Comparison of ENCODE assay signal across 30 cellular contexts in genomic region chrX:143873343-143873742, GRCh38. TPM values are rescaled to one million over a fixed set of nuclear protein-coding genes. Genes with fewer than 3 reads are reported as not detected.
A peak's percentile ranks its signal among the peaks of the same experiment; 100 is the strongest.
DNase-seq lines count a peak whose midpoint lies in the region; ATAC-seq, FAIRE-seq and TF ChIP-seq lines count a peak whose summit lies in the region.
"Had no signal": no experiment of that assay in that cellular context is flagged by ENCODE, and none has a peak within 500 bp of the region (broad histone marks: within the 10 kb centered on the region; RNA-seq: fewer than 3 reads in every experiment).

No MANE protein-coding gene starts in this region.

- H3K9me3 Mint-ChIP-seq in activated CD8-positive, alpha-beta T cell treated with anti-CD3 and anti-CD28 coated beads, Interleukin-2, amount 10 ng/mL, durations not matched to agents 7 days and 5 days (ENCODE audit: insufficient read depth), result peaks cover 5% of the 10 kb centered on the region
- H3K9me3 Mint-ChIP-seq in activated T-helper 2 cell treated with anti-CD3 and anti-CD28 coated beads, Interferon-gamma antibody, Interleukin-2, Interleukin-4, amounts not matched to agents 10 μg/mL and 5 μg/mL and 100 μg/mL, durations not matched to agents 14 hours and 24 hours and 36 hours, result peaks cover 31% of the 10 kb centered on the region

- H3K4me2 ChIP-seq in osteoblast (ENCODE audit: insufficient read depth, low read length), result no peak overlapping the region
- H3K4me2 ChIP-seq: KMS-11 had no signal

- no peak overlapping the region for H2AFZ ChIP-seq in osteoblast (ENCODE audit: low read length)

- H3K9me3 ChIP-seq in kidney (ENCODE audit: control insufficient read depth in 1 of 2, low read length in 2 of 2), result no peaks in the 10 kb centered on the region
- H3K9me3 ChIP-seq in osteoblast (ENCODE audit: low read depth, low read length), result no peaks in the 10 kb centered on the region
- H3K9me3 ChIP-seq: left ventricle myocardium inferior, neutrophil, testis had no signal

- H3K9ac ChIP-seq in kidney (ENCODE audit: low read length in 2 of 2), result no peak overlapping the region
- H3K9ac ChIP-seq: KMS-11 had no signal

- CTCF ChIA-PET in activated CD8-positive, alpha-beta T cell treated with anti-CD3 and anti-CD28 coated beads, Interleukin-2, amount 10 ng/mL, durations not matched to agents 7 days and 5 days (lab: Charles Lee), result no interaction called here

- no peaks in the 10 kb centered on the region for H3K27me3 ChIP-seq in osteoblast (ENCODE audit: insufficient read depth, low read length)
- H3K27me3 ChIP-seq: brain microvascular endothelial cell, neutrophil, testis had no signal

- H4K20me1 ChIP-seq in osteoblast (ENCODE audit: insufficient read depth, low read length), result no peaks in the 10 kb centered on the region

- no peak for TF ChIP-seq CTCF in kidney (IDR thresholded peaks at IDR 0.05; ENCODE audit: borderline replicate concordance, extremely low read depth, insufficient read depth)
- no peak for TF ChIP-seq CTCF in osteoblast (IDR thresholded peaks at IDR 0.05; ENCODE audit: extremely low read depth, low read depth, low read length)

- H3K36me3 ChIP-seq in kidney (ENCODE audit: control insufficient read depth in 1 of 2, insufficient read depth in 2 of 2, low read length in 2 of 2), result no peaks in the 10 kb centered on the region
- no peaks in the 10 kb centered on the region for H3K36me3 ChIP-seq in osteoblast (ENCODE audit: insufficient read depth, low read length)
- H3K36me3 ChIP-seq: brain microvascular endothelial cell, left ventricle myocardium inferior, neutrophil had no signal

- ATAC-seq in Right ventricle myocardium inferior, result no peak
- no peak for ATAC-seq in activated CD8-positive, alpha-beta T cell treated with anti-CD3 and anti-CD28 coated beads, Interleukin-2, amount 10 ng/mL, durations not matched to agents 7 days and 5 days

- no peaks in the 10 kb centered on the region for H3K27me3 Mint-ChIP-seq in activated CD8-positive, alpha-beta T cell treated with anti-CD3 and anti-CD28 coated beads, Interleukin-2, amount 10 ng/mL, durations not matched to agents 7 days and 5 days (ENCODE audit: low read depth)
- H3K27me3 Mint-ChIP-seq in activated T-helper 2 cell treated with anti-CD3 and anti-CD28 coated beads, Interferon-gamma antibody, Interleukin-2, Interleukin-4, amounts not matched to agents 10 μg/mL and 5 μg/mL and 100 μg/mL, durations not matched to agents 14 hours and 24 hours and 36 hours (ENCODE audit: low read depth), result no peaks in the 10 kb centered on the region
- H3K27me3 Mint-ChIP-seq: activated naive CD4-positive, alpha-beta T cell treated with anti-CD3 and anti-CD28 coated beads, Interleukin-2, amount 10 ng/mL, durations not matched to agents 7 days and 5 days; CD8-positive, alpha-beta memory T cell had no signal

- H3K4me1 Mint-ChIP-seq in activated CD8-positive, alpha-beta T cell treated with anti-CD3 and anti-CD28 coated beads, Interleukin-2, amount 10 ng/mL, durations not matched to agents 7 days and 5 days (ENCODE audit: low read depth), result no peaks in the 10 kb centered on the region
- H3K4me1 Mint-ChIP-seq in activated T-helper 2 cell treated with anti-CD3 and anti-CD28 coated beads, Interferon-gamma antibody, Interleukin-2, Interleukin-4, amounts not matched to agents 10 μg/mL and 5 μg/mL and 100 μg/mL, durations not matched to agents 14 hours and 24 hours and 36 hours (ENCODE audit: low read depth), result no peaks in the 10 kb centered on the region
- H3K4me1 Mint-ChIP-seq: activated naive CD4-positive, alpha-beta T cell treated with anti-CD3 and anti-CD28 coated beads, Interleukin-2, amount 10 ng/mL, durations not matched to agents 7 days and 5 days; CD8-positive, alpha-beta memory T cell had no signal

- DNase-seq in Ammon's horn (ENCODE audit: low spot score), result peak; percentile 1
- peak; percentile 7 for DNase-seq in M059J (ENCODE audit: low read depth)
- peak; percentile 9 for DNase-seq in astrocyte of the hippocampus (ENCODE audit: low read depth, low spot score)
- DNase-seq in kidney, result peak; percentile 24
- no peak for DNase-seq in Right ventricle myocardium inferior (ENCODE audit: missing footprints)
- DNase-seq in activated CD8-positive, alpha-beta T cell treated with anti-CD3 and anti-CD28 coated beads, Interleukin-2, amount 10 ng/mL, durations not matched to agents 7 days and 5 days, result no peak
- DNase-seq in osteoblast (ENCODE audit: insufficient read length, low spot score, missing footprints), result no peak
- no peak for DNase-seq in activated T-helper 2 cell treated with anti-CD3 and anti-CD28 coated beads, Interferon-gamma antibody, Interleukin-2, Interleukin-4, amounts not matched to agents 10 μg/mL and 5 μg/mL and 100 μg/mL, durations not matched to agents 14 hours and 24 hours and 36 hours (ENCODE audit: low spot score)
- DNase-seq: activated CD4-positive, alpha-beta T cell treated with anti-CD3 and anti-CD28 coated beads, Interleukin-2, amount 50 U/mL, for 4 hours; activated naive CD4-positive, alpha-beta T cell treated with anti-CD3 and anti-CD28 coated beads, Interleukin-2, amount 10 ng/mL, durations not matched to agents 7 days and 5 days; activated T-cell treated with anti-CD3 and anti-CD28 coated beads for 4 hours; brain microvascular endothelial cell; CD8-positive, alpha-beta memory T cell; DMS79; left ventricle myocardium inferior; NCI-H1105; NCI-H2081 treated with DMSO at 0.1 percent for 48 hours; NCI-H510A treated with DMSO at 0.1 percent for 48 hours; retina; SHP77 treated with DMSO at 0.1 percent for 48 hours; testis had no signal

- H3K27ac Mint-ChIP-seq in activated CD8-positive, alpha-beta T cell treated with anti-CD3 and anti-CD28 coated beads, Interleukin-2, amount 10 ng/mL, durations not matched to agents 7 days and 5 days, result no peak overlapping the region
- H3K27ac Mint-ChIP-seq in activated T-helper 2 cell treated with anti-CD3 and anti-CD28 coated beads, Interferon-gamma antibody, Interleukin-2, Interleukin-4, amounts not matched to agents 10 μg/mL and 5 μg/mL and 100 μg/mL, durations not matched to agents 14 hours and 24 hours and 36 hours, result no peak overlapping the region
- H3K27ac Mint-ChIP-seq: activated naive CD4-positive, alpha-beta T cell treated with anti-CD3 and anti-CD28 coated beads, Interleukin-2, amount 10 ng/mL, durations not matched to agents 7 days and 5 days had no signal

- H3K4me3 ChIP-seq in kidney (ENCODE audit: low read length in 2 of 2) (no peak overlapping the region), osteoblast (ENCODE audit: insufficient read depth, low read length) (no peak overlapping the region)
- H3K4me3 ChIP-seq: left ventricle myocardium inferior, testis had no signal

- no peaks in the 10 kb centered on the region for H3K36me3 Mint-ChIP-seq in activated CD8-positive, alpha-beta T cell treated with anti-CD3 and anti-CD28 coated beads, Interleukin-2, amount 10 ng/mL, durations not matched to agents 7 days and 5 days (ENCODE audit: low read depth)
- H3K36me3 Mint-ChIP-seq in activated T-helper 2 cell treated with anti-CD3 and anti-CD28 coated beads, Interferon-gamma antibody, Interleukin-2, Interleukin-4, amounts not matched to agents 10 μg/mL and 5 μg/mL and 100 μg/mL, durations not matched to agents 14 hours and 24 hours and 36 hours (ENCODE audit: low read depth), result no peaks in the 10 kb centered on the region
- H3K36me3 Mint-ChIP-seq: activated naive CD4-positive, alpha-beta T cell treated with anti-CD3 and anti-CD28 coated beads, Interleukin-2, amount 10 ng/mL, durations not matched to agents 7 days and 5 days; CD8-positive, alpha-beta memory T cell had no signal

- H3K4me1 ChIP-seq in kidney (ENCODE audit: control insufficient read depth in 1 of 2, insufficient read depth in 1 of 2, low read depth in 1 of 2, low read length in 2 of 2) (no peaks in the 10 kb centered on the region), osteoblast (ENCODE audit: insufficient read depth, low read length) (no peaks in the 10 kb centered on the region)
- H3K4me1 ChIP-seq: left ventricle myocardium inferior, testis had no signal

- H3K27ac ChIP-seq in kidney (ENCODE audit: low read depth in 2 of 2, low read length in 2 of 2) (no peak overlapping the region), osteoblast (ENCODE audit: low read depth, low read length) (no peak overlapping the region)
- H3K27ac ChIP-seq: brain microvascular endothelial cell, epithelial cell of prostate, KMS-11, left ventricle myocardium inferior, neutrophil, testis, VCaP had no signal

- no peak overlapping the region for H3K4me3 Mint-ChIP-seq in activated CD8-positive, alpha-beta T cell treated with anti-CD3 and anti-CD28 coated beads, Interleukin-2, amount 10 ng/mL, durations not matched to agents 7 days and 5 days
- H3K4me3 Mint-ChIP-seq in activated T-helper 2 cell treated with anti-CD3 and anti-CD28 coated beads, Interferon-gamma antibody, Interleukin-2, Interleukin-4, amounts not matched to agents 10 μg/mL and 5 μg/mL and 100 μg/mL, durations not matched to agents 14 hours and 24 hours and 36 hours (ENCODE audit: low read depth), result no peak overlapping the region
- H3K4me3 Mint-ChIP-seq: activated naive CD4-positive, alpha-beta T cell treated with anti-CD3 and anti-CD28 coated beads, Interleukin-2, amount 10 ng/mL, durations not matched to agents 7 days and 5 days; CD8-positive, alpha-beta memory T cell had no signal

- H3K79me2 ChIP-seq in osteoblast (ENCODE audit: insufficient read depth, low read length), result no peaks in the 10 kb centered on the region

- no peak for FAIRE-seq in kidney (lab: Jason Lieb, UNC)

- POLR2A ChIA-PET in activated CD8-positive, alpha-beta T cell treated with anti-CD3 and anti-CD28 coated beads, Interleukin-2, amount 10 ng/mL, durations not matched to agents 7 days and 5 days (lab: Charles Lee), result no interaction called here

- intact Hi-C loops in kidney (cut with DNase I) (no loop called here), Right ventricle myocardium inferior (cut with DNase I) (no loop called here)
- intact Hi-C loops in activated T-helper 2 cell treated with anti-CD3 and anti-CD28 coated beads, Interferon-gamma antibody, Interleukin-2, Interleukin-4, amounts not matched to agents 10 μg/mL and 5 μg/mL and 100 μg/mL, durations not matched to agents 14 hours and 24 hours and 36 hours (cut with micrococcal nuclease), result no loop called here

RNA-seq across cellular contexts. Expression of gene UBE2NL, which starts 10.5 kb away (rescaled TPM):
- not detected in 2 replicates for total RNA-seq in M059J (2014; rRNA removed; shearing (Covaris generic))
- not detected for total RNA-seq in kidney
- polyA plus RNA-seq in kidney (ENCODE audit: insufficient read depth, low read depth, low replicate concordance), result not detected
- total RNA-seq in Right ventricle myocardium inferior, result not detected
- total RNA-seq in activated CD8-positive, alpha-beta T cell treated with anti-CD3 and anti-CD28 coated beads, Interleukin-2, amount 10 ng/mL, durations not matched to agents 7 days and 5 days, result not detected
- total RNA-seq in osteoblast, result not detected in 2 replicates
- total RNA-seq in activated T-helper 2 cell treated with anti-CD3 and anti-CD28 coated beads, Interferon-gamma antibody, Interleukin-2, Interleukin-4, amounts not matched to agents 10 μg/mL and 5 μg/mL and 100 μg/mL, durations not matched to agents 14 hours and 24 hours and 36 hours, result not detected in 2 replicates
- total RNA-seq: CD8-positive, alpha-beta memory T cell; dermis microvascular lymphatic vessel endothelial cell; glomerular endothelial cell; left ventricle myocardium inferior; mononuclear cell; T-helper 1 cell treated with Interleukin-12 subunit alpha and Interleukin-12 subunit beta and Interleukin-4 antibody, amounts not matched to agents 30 ng/mL and 1 ng/mL, for 36 hours had no signal
- polyA plus RNA-seq: AG04450; CD8-positive, alpha-beta memory T cell had no signal

Comparison
In these comparisons a context has a peak if more than half of its experiments do, and no peak if none do; other contexts are left out.
1. DNase-seq: peak in Ammon's horn (single experiment), M059J (single experiment), astrocyte of the hippocampus (single experiment) and kidney (single experiment); none in Right ventricle myocardium inferior (single experiment), activated CD8-positive, alpha-beta T cell treated with anti-CD3 and anti-CD28 coated beads, Interleukin-2, amount 10 ng/mL, durations not matched to agents 7 days and 5 days (single experiment), osteoblast (single experiment) and activated T-helper 2 cell treated with anti-CD3 and anti-CD28 coated beads, Interferon-gamma antibody, Interleukin-2, Interleukin-4, amounts not matched to agents 10 μg/mL and 5 μg/mL and 100 μg/mL, durations not matched to agents 14 hours and 24 hours and 36 hours (single experiment).